In genomic region chr16:59941581-59941980, GRCh38 we compare ENCODE assay signal across 27 cellular contexts.
"Had no signal": no experiment of that assay in that cellular context is flagged by ENCODE, and none has a peak within 500 bp of the region (broad histone marks: within the 10 kb centered on the region; RNA-seq: fewer than 3 reads in every experiment).

No MANE protein-coding gene starts in this region.

- FAIRE-seq: colon, endometrium, endothelial cell of umbilical vein had no signal

- H3K9me3 ChIP-seq: colonic mucosa, gastrocnemius medialis had no signal

- H3K27me3 ChIP-seq: colonic mucosa, dorsolateral prefrontal cortex, esophagus muscularis mucosa, esophagus squamous epithelium, foreskin keratinocyte, gastrocnemius medialis, gastroesophageal sphincter, heart left ventricle, heart right ventricle had no signal

- H3K4me1 ChIP-seq: colonic mucosa, esophagus squamous epithelium, foreskin keratinocyte, gastrocnemius medialis, heart left ventricle, heart right ventricle had no signal

- DNase-seq: colonic mucosa; cortex of kidney; dermis blood vessel endothelial cell; dorsolateral prefrontal cortex; effector CD4-positive, alpha-beta T cell; effector CD8-positive, alpha-beta T cell; effector memory CD4-positive, alpha-beta T cell; effector memory CD8-positive, alpha-beta T cell; endodermal cell; erythroblast; esophagus squamous epithelium; foreskin fibroblast; foreskin keratinocyte; foreskin melanocyte; gastrocnemius medialis; glutamatergic neuron; head of caudate nucleus; heart left ventricle; heart right ventricle had no signal

- H3K36me3 ChIP-seq: colonic mucosa, esophagus muscularis mucosa, esophagus squamous epithelium, gastrocnemius medialis, gastroesophageal sphincter, heart left ventricle, heart right ventricle had no signal

- H3K27ac ChIP-seq: colonic mucosa, coronary artery, dorsolateral prefrontal cortex, epithelial cell of prostate, esophagus muscularis mucosa, esophagus squamous epithelium, foreskin keratinocyte, gastrocnemius medialis, gastroesophageal sphincter, heart left ventricle, heart right ventricle had no signal

- ATAC-seq: effector memory CD8-positive, alpha-beta T cell; esophagus mucosa; foreskin keratinocyte; gastrocnemius medialis; gastroesophageal sphincter; heart left ventricle; heart right ventricle had no signal

- H3K4me3 ChIP-seq: colonic mucosa, coronary artery, dorsolateral prefrontal cortex, esophagus muscularis mucosa, esophagus squamous epithelium, gastrocnemius medialis, gastroesophageal sphincter, heart left ventricle, heart right ventricle had no signal
